1 cellular context compared by ENCODE assay signal in the genomic region with DNA sequence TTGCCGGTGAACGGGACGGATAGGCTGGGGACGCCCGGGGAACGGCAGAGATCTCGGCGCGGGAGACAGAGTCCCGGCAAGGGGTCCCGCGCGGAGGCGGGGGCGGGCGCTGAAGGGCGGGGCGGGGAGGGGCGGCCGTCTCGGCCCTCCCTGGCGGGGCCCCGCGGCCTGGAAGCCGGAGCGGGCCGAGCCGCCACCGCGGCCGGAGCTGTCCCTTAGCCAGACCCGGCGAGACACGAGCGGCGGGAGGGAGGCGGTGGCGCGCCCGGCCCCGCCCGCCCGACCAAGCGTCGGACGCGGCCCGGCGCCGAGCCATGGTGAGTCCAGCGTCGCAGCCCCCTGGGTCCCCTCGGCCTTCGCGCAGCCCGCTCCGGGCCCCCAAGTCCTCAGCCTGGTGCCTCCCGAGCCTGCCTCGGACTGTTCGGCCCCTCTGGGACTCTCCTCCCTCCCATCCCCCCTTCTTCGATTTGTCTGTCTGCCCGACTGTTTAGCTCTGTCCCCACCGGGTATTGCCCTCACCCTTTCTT.
TF ChIP-seq lines count a peak whose summit lies in the region.

TSS of gene ARHGEF40 (plus strand) at position 222 of the 527 bp plus-strand sequence. CDS start at position 315, 93 bp downstream.

TF ChIP-seq in SK-N-SH treated with all-trans-retinoic acid at 6 μM for 48 hours, 23 proteins besides CTCF, POLR2A, EP300 and RAD21 (continued from another document):
- TF ChIP-seq, protein P1, sequence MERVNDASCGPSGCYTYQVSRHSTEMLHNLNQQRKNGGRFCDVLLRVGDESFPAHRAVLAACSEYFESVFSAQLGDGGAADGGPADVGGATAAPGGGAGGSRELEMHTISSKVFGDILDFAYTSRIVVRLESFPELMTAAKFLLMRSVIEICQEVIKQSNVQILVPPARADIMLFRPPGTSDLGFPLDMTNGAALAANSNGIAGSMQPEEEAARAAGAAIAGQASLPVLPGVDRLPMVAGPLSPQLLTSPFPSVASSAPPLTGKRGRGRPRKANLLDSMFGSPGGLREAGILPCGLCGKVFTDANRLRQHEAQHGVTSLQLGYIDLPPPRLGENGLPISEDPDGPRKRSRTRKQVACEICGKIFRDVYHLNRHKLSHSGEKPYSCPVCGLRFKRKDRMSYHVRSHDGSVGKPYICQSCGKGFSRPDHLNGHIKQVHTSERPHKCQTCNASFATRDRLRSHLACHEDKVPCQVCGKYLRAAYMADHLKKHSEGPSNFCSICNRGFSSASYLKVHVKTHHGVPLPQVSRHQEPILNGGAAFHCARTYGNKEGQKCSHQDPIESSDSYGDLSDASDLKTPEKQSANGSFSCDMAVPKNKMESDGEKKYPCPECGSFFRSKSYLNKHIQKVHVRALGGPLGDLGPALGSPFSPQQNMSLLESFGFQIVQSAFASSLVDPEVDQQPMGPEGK (CRISPR knock-in tag; IDR thresholded peaks at IDR 0.05; ENCODE audit: borderline replicate concordance): no peak
- TF ChIP-seq ZNF565 (CRISPR knock-in tag; conservative IDR thresholded peaks at IDR 0.05; ENCODE audit: low read depth) (no peak), ZFP3 (CRISPR knock-in tag; IDR thresholded peaks at IDR 0.05) (no peak)
